21 cellular contexts compared by ENCODE assay signal in the genomic region with DNA sequence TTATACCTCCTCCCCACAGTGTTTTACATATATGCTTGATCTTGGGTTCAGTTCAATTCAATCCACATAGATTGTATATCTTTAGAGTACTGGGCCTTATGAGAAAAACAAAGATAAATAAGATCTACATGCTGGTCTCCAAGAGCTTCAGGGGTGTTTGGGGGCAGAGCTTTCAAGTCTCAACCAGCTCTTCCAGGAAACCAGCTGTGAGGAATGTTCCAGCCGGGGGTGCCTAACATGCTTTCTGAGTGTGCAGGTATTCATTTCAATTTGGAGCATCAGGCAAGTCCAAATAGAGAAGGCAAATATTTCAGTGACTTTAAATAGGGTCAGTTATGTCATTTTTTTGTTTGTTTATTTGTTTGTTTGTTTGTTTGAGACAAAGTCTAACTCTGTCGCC.
"Had no signal": no experiment of that assay in that cellular context is flagged by ENCODE, and none has a peak within 500 bp of the region (broad histone marks: within the 10 kb centered on the region; RNA-seq: fewer than 3 reads in every experiment).

No MANE protein-coding gene starts in this region.

- H3K27me3 ChIP-seq: adrenal gland, foreskin keratinocyte, right lobe of liver, upper lobe of left lung had no signal

- H3K9me3 Mint-ChIP-seq: activated CD4-positive, alpha-beta T cell treated with anti-CD3 and anti-CD28 coated beads, Interleukin-2, amount 10 ng/mL, durations not matched to agents 7 days and 5 days; activated CD8-positive, alpha-beta T cell treated with anti-CD3 and anti-CD28 coated beads for 36 hours; immature natural killer cell; memory B cell had no signal

- H3K4me3 Mint-ChIP-seq: activated CD4-positive, alpha-beta T cell treated with anti-CD3 and anti-CD28 coated beads, Interleukin-2, amount 10 ng/mL, durations not matched to agents 7 days and 5 days; activated CD8-positive, alpha-beta memory T cell treated with anti-CD3 and anti-CD28 coated beads, Interleukin-2, amount 10 ng/mL, durations not matched to agents 7 days and 5 days; activated CD8-positive, alpha-beta T cell treated with anti-CD3 and anti-CD28 coated beads for 36 hours; immature natural killer cell; memory B cell; nephron progenitor cell had no signal

- H3K27me3 Mint-ChIP-seq: activated CD8-positive, alpha-beta T cell treated with anti-CD3 and anti-CD28 coated beads for 36 hours had no signal

- H3K27ac ChIP-seq: adrenal gland, foreskin keratinocyte, parathyroid adenoma, upper lobe of left lung, WERI-Rb-1 had no signal

- H3K4me3 ChIP-seq: adrenal gland, right lobe of liver, skin epidermis, upper lobe of left lung had no signal

- H3K79me2 ChIP-seq: parathyroid adenoma had no signal

- H2AFZ ChIP-seq: parathyroid adenoma had no signal

- H3K4me1 ChIP-seq: adrenal gland, parathyroid adenoma, right lobe of liver had no signal

- H3K36me3 Mint-ChIP-seq: activated CD8-positive, alpha-beta memory T cell treated with anti-CD3 and anti-CD28 coated beads, Interleukin-2, amount 10 ng/mL, durations not matched to agents 7 days and 5 days; immature natural killer cell; memory B cell had no signal

- H3K4me1 Mint-ChIP-seq: immature natural killer cell, nephron progenitor cell had no signal

- H3K36me3 ChIP-seq: adrenal gland, right lobe of liver, upper lobe of left lung, WERI-Rb-1 had no signal

- H3K9me3 ChIP-seq: adrenal gland, right lobe of liver, upper lobe of left lung had no signal

- H3K27ac Mint-ChIP-seq: activated CD4-positive, alpha-beta T cell treated with anti-CD3 and anti-CD28 coated beads, Interleukin-2, amount 10 ng/mL, durations not matched to agents 7 days and 5 days; activated CD8-positive, alpha-beta memory T cell treated with anti-CD3 and anti-CD28 coated beads, Interleukin-2, amount 10 ng/mL, durations not matched to agents 7 days and 5 days; activated CD8-positive, alpha-beta T cell treated with anti-CD3 and anti-CD28 coated beads for 36 hours; immature natural killer cell; memory B cell; nephron progenitor cell had no signal

- DNase-seq: activated CD4-positive, alpha-beta T cell treated with anti-CD3 and anti-CD28 coated beads, Interleukin-2, amount 10 ng/mL, durations not matched to agents 7 days and 5 days; activated CD4-positive, CD25-positive, alpha-beta regulatory T cell treated with anti-CD3 and anti-CD28 coated beads, Interleukin-2, amount 50 U/mL, for 72 hours; activated CD8-positive, alpha-beta memory T cell treated with anti-CD3 and anti-CD28 coated beads, Interleukin-2, amount 10 ng/mL, durations not matched to agents 7 days and 5 days; activated CD8-positive, alpha-beta T cell treated with anti-CD3 and anti-CD28 coated beads for 36 hours; activated effector memory CD4-positive, alpha-beta T cell treated with anti-CD3 and anti-CD28 coated beads, Interleukin-2, amount 50 U/mL, for 16 hours; activated naive CD4-positive, alpha-beta T cell treated with anti-CD3 and anti-CD28 coated beads, Interleukin-2, amount 50 U/mL, for 16 hours; activated T-cell treated with anti-CD3 and anti-CD28 coated beads for 4 hours; adrenal gland; cerebellar nuclear complex; effector CD4-positive, alpha-beta T cell; immature natural killer cell; left ventricle myocardium superior; nephron progenitor cell; right lobe of liver; stimulated activated CD4-positive, alpha-beta T cell treated with anti-CD3 and anti-CD28 coated beads, Interleukin-1b, Interleukin-23, amount 100 ng/mL, for 48 hours; upper lobe of left lung; WERI-Rb-1 had no signal
